ENCODE assay signal across 15 cellular contexts in genomic region chr12:2247109-2247508, GRCh38.
"Had no signal": no experiment of that assay in that cellular context is flagged by ENCODE, and none has a peak within 500 bp of the region (broad histone marks: within the 10 kb centered on the region; RNA-seq: fewer than 3 reads in every experiment).

No MANE protein-coding gene starts in this region.

- H3K27me3 ChIP-seq: adrenal gland, gastrocnemius medialis, right lobe of liver, testis had no signal

- H3K4me1 Mint-ChIP-seq: activated CD4-positive, alpha-beta T cell treated with anti-CD3 and anti-CD28 coated beads, Interleukin-2, amount 10 ng/mL, durations not matched to agents 24 days and 14 days; activated T-helper 17 cell treated with anti-CD3 and anti-CD28 coated beads, Interleukin-2, amount 50 U/mL, for 72 hours had no signal

- H3K27ac Mint-ChIP-seq: activated CD4-positive, alpha-beta T cell treated with anti-CD3 and anti-CD28 coated beads, Interleukin-2, amount 10 ng/mL, durations not matched to agents 24 days and 14 days; activated naive CD4-positive, alpha-beta T cell treated with anti-CD3 and anti-CD28 coated beads for 36 hours; activated T-helper 17 cell treated with anti-CD3 and anti-CD28 coated beads, Interleukin-2, amount 50 U/mL, for 72 hours; naive thymus-derived CD8-positive, alpha-beta T cell; stimulated activated naive CD8-positive, alpha-beta T cell treated with anti-CD3 and anti-CD28 coated beads, Interleukin-15, Interleukin-2, amounts not matched to agents 100 ng/mL and 50 ng/mL, for 24 hours had no signal

- ATAC-seq: activated T-helper 17 cell treated with anti-CD3 and anti-CD28 coated beads, Interleukin-2, amount 50 U/mL, for 72 hours; gastrocnemius medialis; lower lobe of right lung; naive thymus-derived CD8-positive, alpha-beta T cell had no signal

- H3K4me3 Mint-ChIP-seq: activated CD4-positive, alpha-beta T cell treated with anti-CD3 and anti-CD28 coated beads, Interleukin-2, amount 10 ng/mL, durations not matched to agents 24 days and 14 days; activated naive CD4-positive, alpha-beta T cell treated with anti-CD3 and anti-CD28 coated beads for 36 hours; activated T-helper 17 cell treated with anti-CD3 and anti-CD28 coated beads, Interleukin-2, amount 50 U/mL, for 72 hours; naive thymus-derived CD8-positive, alpha-beta T cell; stimulated activated naive CD8-positive, alpha-beta T cell treated with anti-CD3 and anti-CD28 coated beads, Interleukin-15, Interleukin-2, amounts not matched to agents 100 ng/mL and 50 ng/mL, for 24 hours had no signal

- H3K9me3 ChIP-seq: adrenal gland, gastrocnemius medialis, lower lobe of right lung, right lobe of liver, testis had no signal

- H3K4me3 ChIP-seq: adrenal gland, gastrocnemius medialis, lower lobe of right lung, right lobe of liver, testis had no signal

- H3K36me3 ChIP-seq: adrenal gland, gastrocnemius medialis, lower lobe of right lung, right lobe of liver had no signal

- H3K4me1 ChIP-seq: adrenal gland, gastrocnemius medialis, lower lobe of right lung, right lobe of liver, testis had no signal

- H3K27me3 Mint-ChIP-seq: activated CD4-positive, alpha-beta T cell treated with anti-CD3 and anti-CD28 coated beads, Interleukin-2, amount 10 ng/mL, durations not matched to agents 24 days and 14 days; stimulated activated naive CD8-positive, alpha-beta T cell treated with anti-CD3 and anti-CD28 coated beads, Interleukin-15, Interleukin-2, amounts not matched to agents 100 ng/mL and 50 ng/mL, for 24 hours had no signal

- H3K36me3 Mint-ChIP-seq: naive thymus-derived CD8-positive, alpha-beta T cell had no signal

- H3K9me3 Mint-ChIP-seq: activated CD4-positive, alpha-beta T cell treated with anti-CD3 and anti-CD28 coated beads, Interleukin-2, amount 10 ng/mL, durations not matched to agents 24 days and 14 days; activated naive CD4-positive, alpha-beta T cell treated with anti-CD3 and anti-CD28 coated beads for 36 hours; activated T-helper 17 cell treated with anti-CD3 and anti-CD28 coated beads, Interleukin-2, amount 50 U/mL, for 72 hours; naive thymus-derived CD8-positive, alpha-beta T cell; stimulated activated naive CD8-positive, alpha-beta T cell treated with anti-CD3 and anti-CD28 coated beads, Interleukin-15, Interleukin-2, amounts not matched to agents 100 ng/mL and 50 ng/mL, for 24 hours had no signal

- DNase-seq: activated CD4-positive, alpha-beta T cell treated with anti-CD3 and anti-CD28 coated beads, Interleukin-2, amount 10 ng/mL, durations not matched to agents 24 days and 14 days; activated CD8-positive, alpha-beta memory T cell treated with anti-CD3 and anti-CD28 coated beads for 24 hours; activated naive CD4-positive, alpha-beta T cell treated with anti-CD3 and anti-CD28 coated beads for 36 hours; adrenal gland; effector memory CD4-positive, alpha-beta T cell; gastrocnemius medialis; hippocampal formation; lower lobe of right lung; naive thymus-derived CD8-positive, alpha-beta T cell; nucleus accumbens; right lobe of liver; T-helper 1 cell; testis had no signal

- H3K27ac ChIP-seq: adrenal gland, gastrocnemius medialis, lower lobe of right lung, right lobe of liver, testis had no signal
